Comparison of ENCODE assay signal across 18 cellular contexts in genomic region chr5:109316631-109317030, GRCh38.
A peak's percentile ranks its signal among the peaks of the same experiment; 100 is the strongest.
DNase-seq lines count a peak whose midpoint lies in the region; ATAC-seq and TF ChIP-seq lines count a peak whose summit lies in the region.
"Had no signal": no experiment of that assay in that cellular context is flagged by ENCODE, and none has a peak within 500 bp of the region (broad histone marks: within the 10 kb centered on the region; RNA-seq: fewer than 3 reads in every experiment).

No MANE protein-coding gene starts in this region.

- POLR2A ChIA-PET in RWPE1 (lab: Yijun Ruan, JAX; ENCODE audit: low non-redundant PET) = no interaction called here

- TF ChIP-seq CTCF in RWPE1 (conservative IDR thresholded peaks at IDR 0.05; ENCODE audit: low read depth) (no peak), fibroblast of the aortic adventitia (IDR thresholded peaks at IDR 0.05; ENCODE audit: insufficient read depth, low read length) (no peak)

- no peaks in the 10 kb centered on the region for H3K9me3 Mint-ChIP-seq in stimulated activated effector memory CD8-positive, alpha-beta T cell treated with anti-CD3 and anti-CD28 coated beads, Interleukin-12 subunit alpha, Interleukin-12 subunit beta, amount 100 ng/mL, for 72 hours
- H3K9me3 Mint-ChIP-seq: activated naive CD4-positive, alpha-beta T cell treated with anti-CD3 and anti-CD28 coated beads, Interleukin-2, amount 50 U/mL, for 72 hours; H9 had no signal

- H3K4me3 Mint-ChIP-seq in stimulated activated effector memory CD8-positive, alpha-beta T cell treated with anti-CD3 and anti-CD28 coated beads, Interleukin-12 subunit alpha, Interleukin-12 subunit beta, amount 100 ng/mL, for 72 hours = no peak overlapping the region
- H3K4me3 Mint-ChIP-seq: activated CD4-positive, alpha-beta T cell treated with anti-CD3 and anti-CD28 coated beads, Interleukin-2, amount 10 ng/mL, durations not matched to agents 24 days and 14 days; H9; naive thymus-derived CD4-positive, alpha-beta T cell had no signal

- H3K4me1 Mint-ChIP-seq in stimulated activated effector memory CD8-positive, alpha-beta T cell treated with anti-CD3 and anti-CD28 coated beads, Interleukin-12 subunit alpha, Interleukin-12 subunit beta, amount 100 ng/mL, for 72 hours = no peaks in the 10 kb centered on the region
- H3K4me1 Mint-ChIP-seq: activated CD4-positive, alpha-beta T cell treated with anti-CD3 and anti-CD28 coated beads, Interleukin-2, amount 10 ng/mL, durations not matched to agents 24 days and 14 days; naive thymus-derived CD4-positive, alpha-beta T cell had no signal

- no peak overlapping the region for H3K27ac Mint-ChIP-seq in stimulated activated effector memory CD8-positive, alpha-beta T cell treated with anti-CD3 and anti-CD28 coated beads, Interleukin-12 subunit alpha, Interleukin-12 subunit beta, amount 100 ng/mL, for 72 hours
- H3K27ac Mint-ChIP-seq: activated CD4-positive, alpha-beta T cell treated with anti-CD3 and anti-CD28 coated beads, Interleukin-2, amount 10 ng/mL, durations not matched to agents 24 days and 14 days; activated naive CD4-positive, alpha-beta T cell treated with anti-CD3 and anti-CD28 coated beads, Interleukin-2, amount 50 U/mL, for 72 hours; H9; naive thymus-derived CD4-positive, alpha-beta T cell had no signal

- H3K4me3 ChIP-seq in fibroblast of the aortic adventitia (ENCODE audit: low read depth, low read length) = no peak overlapping the region
- H3K4me3 ChIP-seq: left ventricle myocardium inferior had no signal

- no peak overlapping the region for H3K27ac ChIP-seq in RWPE1
- H3K27ac ChIP-seq: C4-2B, left ventricle myocardium inferior had no signal

- CTCF ChIA-PET in RWPE1 (lab: Yijun Ruan, JAX) = no interaction called here

- peak; percentile 53 for ATAC-seq in stimulated activated effector memory CD8-positive, alpha-beta T cell treated with anti-CD3 and anti-CD28 coated beads, Interleukin-12 subunit alpha, Interleukin-12 subunit beta, amount 100 ng/mL, for 72 hours
- no peak for ATAC-seq in left ventricle myocardium superior
- ATAC-seq: activated naive CD4-positive, alpha-beta T cell treated with anti-CD3 and anti-CD28 coated beads, Interleukin-2, amount 50 U/mL, for 72 hours; naive thymus-derived CD4-positive, alpha-beta T cell had no signal

- DNase-seq in HCEC 1CT = peak; percentile 71
- peak; percentile 37 for DNase-seq in RWPE1 (ENCODE audit: low spot score)
- DNase-seq in fibroblast of the aortic adventitia (ENCODE audit: low read depth) = peak; percentile 66
- DNase-seq in stimulated activated effector memory CD8-positive, alpha-beta T cell treated with anti-CD3 and anti-CD28 coated beads, Interleukin-12 subunit alpha, Interleukin-12 subunit beta, amount 100 ng/mL, for 72 hours (ENCODE audit: low spot score in 2 of 2) = no peak
- DNase-seq in left ventricle myocardium superior = no peak
- DNase-seq in GOT3 (lab: John Stamatoyannopoulos, UW) = no peak
- no peak for DNase-seq in inferior parietal cortex (ENCODE audit: extremely low spot score)
- DNase-seq: activated CD4-positive, alpha-beta T cell treated with anti-CD3 and anti-CD28 coated beads, Interleukin-2, amount 10 ng/mL, durations not matched to agents 24 days and 14 days; activated T-cell treated with anti-CD3 and anti-CD28 coated beads for 4 hours; H9; hypothalamus; left ventricle myocardium inferior; MM.1S; naive thymus-derived CD4-positive, alpha-beta T cell; NCI-H2081 treated with DMSO at 0.1 percent for 48 hours; SHP77 treated with DMSO at 0.1 percent for 48 hours had no signal

- intact Hi-C loops in left ventricle myocardium superior (cut with micrococcal nuclease) = no loop called here

- no peaks in the 10 kb centered on the region for H3K36me3 Mint-ChIP-seq in stimulated activated effector memory CD8-positive, alpha-beta T cell treated with anti-CD3 and anti-CD28 coated beads, Interleukin-12 subunit alpha, Interleukin-12 subunit beta, amount 100 ng/mL, for 72 hours

Comparison
In these comparisons a context has a peak if more than half of its experiments do, and no peak if none do; other contexts are left out.
1. DNase-seq: peak in HCEC 1CT (single experiment), RWPE1 (single experiment) and fibroblast of the aortic adventitia (single experiment); none in stimulated activated effector memory CD8-positive, alpha-beta T cell treated with anti-CD3 and anti-CD28 coated beads, Interleukin-12 subunit alpha, Interleukin-12 subunit beta, amount 100 ng/mL, for 72 hours (0 of 2), left ventricle myocardium superior (single experiment), GOT3 (single experiment) and inferior parietal cortex (single experiment).